In the genomic region with DNA sequence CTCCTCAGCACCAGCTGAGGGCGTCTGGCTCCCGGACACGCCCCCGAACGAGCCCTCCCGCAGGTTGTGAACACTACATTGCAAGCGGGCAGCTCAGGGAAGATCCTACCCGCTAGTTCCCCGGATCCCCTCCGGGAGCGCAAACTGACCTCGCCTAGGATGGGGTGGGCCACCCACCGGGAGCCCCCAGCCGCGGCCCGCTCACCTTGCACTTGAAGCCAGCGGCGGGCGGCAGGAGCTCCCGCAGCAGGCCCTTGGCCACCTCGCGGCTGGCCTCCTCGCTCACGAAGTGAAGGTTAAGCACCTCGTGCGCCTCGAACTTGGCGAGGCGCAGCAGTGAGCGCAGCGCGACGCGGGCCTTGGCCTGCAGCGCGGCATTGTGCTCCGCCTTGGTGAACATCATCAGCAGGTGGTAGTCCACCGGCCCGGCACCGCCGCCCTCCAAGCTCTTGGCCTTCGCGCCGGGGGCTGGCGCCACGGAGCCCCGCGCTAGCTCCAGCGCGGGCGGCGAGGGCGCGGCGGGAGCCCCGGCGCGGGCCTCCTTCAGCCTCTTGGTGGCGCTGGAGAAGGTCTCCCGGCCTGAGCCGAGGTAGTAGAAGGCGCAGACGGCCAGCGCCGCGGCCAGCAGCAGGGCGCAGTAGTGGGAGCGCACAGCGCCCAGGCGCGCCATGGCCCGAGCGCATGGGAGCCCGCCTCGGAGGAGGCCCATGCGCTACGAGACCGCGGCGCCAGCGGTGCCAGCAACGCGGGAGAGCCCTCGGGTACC, we compare ENCODE assay signal across 1 cellular context.
A peak's percentile ranks its signal among the peaks of the same experiment; 100 is the strongest.
TF ChIP-seq lines count a peak whose summit lies in the region.

No MANE protein-coding gene starts in this region.

TF ChIP-seq in K562, 482 proteins besides CTCF, POLR2A, EP300 and RAD21 (continued from another document and continues in another):
- TF ChIP-seq MLX (CRISPR knock-in tag; conservative IDR thresholded peaks at IDR 0.05) = no peak
- no peak for TF ChIP-seq IRF2 (CRISPR knock-in tag; IDR thresholded peaks at IDR 0.05)
- TF ChIP-seq PHF8 (IDR thresholded peaks at IDR 0.05; ENCODE audit: borderline replicate concordance, low read length) = peak; percentile 77; the same call in 1 of the 2 replicates
- TF ChIP-seq, protein P1, sequence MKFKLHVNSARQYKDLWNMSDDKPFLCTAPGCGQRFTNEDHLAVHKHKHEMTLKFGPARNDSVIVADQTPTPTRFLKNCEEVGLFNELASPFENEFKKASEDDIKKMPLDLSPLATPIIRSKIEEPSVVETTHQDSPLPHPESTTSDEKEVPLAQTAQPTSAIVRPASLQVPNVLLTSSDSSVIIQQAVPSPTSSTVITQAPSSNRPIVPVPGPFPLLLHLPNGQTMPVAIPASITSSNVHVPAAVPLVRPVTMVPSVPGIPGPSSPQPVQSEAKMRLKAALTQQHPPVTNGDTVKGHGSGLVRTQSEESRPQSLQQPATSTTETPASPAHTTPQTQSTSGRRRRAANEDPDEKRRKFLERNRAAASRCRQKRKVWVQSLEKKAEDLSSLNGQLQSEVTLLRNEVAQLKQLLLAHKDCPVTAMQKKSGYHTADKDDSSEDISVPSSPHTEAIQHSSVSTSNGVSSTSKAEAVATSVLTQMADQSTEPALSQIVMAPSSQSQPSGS (CRISPR knock-in tag; IDR thresholded peaks at IDR 0.05) = no peak
- peak; percentile 56; the same call in 1 of the 2 replicates for TF ChIP-seq GATAD2B (IDR thresholded peaks at IDR 0.05; ENCODE audit: borderline replicate concordance)
- TF ChIP-seq ZNF175 (CRISPR knock-in tag; IDR thresholded peaks at IDR 0.05; ENCODE audit: low read depth) = no peak
- no peak for TF ChIP-seq ID3 (CRISPR knock-in tag; IDR thresholded peaks at IDR 0.05)
- TF ChIP-seq ID3 (tag; IDR thresholded peaks at IDR 0.05) = peak; percentile 49; the same call in 1 of the 2 replicates
- TF ChIP-seq, protein P2, sequence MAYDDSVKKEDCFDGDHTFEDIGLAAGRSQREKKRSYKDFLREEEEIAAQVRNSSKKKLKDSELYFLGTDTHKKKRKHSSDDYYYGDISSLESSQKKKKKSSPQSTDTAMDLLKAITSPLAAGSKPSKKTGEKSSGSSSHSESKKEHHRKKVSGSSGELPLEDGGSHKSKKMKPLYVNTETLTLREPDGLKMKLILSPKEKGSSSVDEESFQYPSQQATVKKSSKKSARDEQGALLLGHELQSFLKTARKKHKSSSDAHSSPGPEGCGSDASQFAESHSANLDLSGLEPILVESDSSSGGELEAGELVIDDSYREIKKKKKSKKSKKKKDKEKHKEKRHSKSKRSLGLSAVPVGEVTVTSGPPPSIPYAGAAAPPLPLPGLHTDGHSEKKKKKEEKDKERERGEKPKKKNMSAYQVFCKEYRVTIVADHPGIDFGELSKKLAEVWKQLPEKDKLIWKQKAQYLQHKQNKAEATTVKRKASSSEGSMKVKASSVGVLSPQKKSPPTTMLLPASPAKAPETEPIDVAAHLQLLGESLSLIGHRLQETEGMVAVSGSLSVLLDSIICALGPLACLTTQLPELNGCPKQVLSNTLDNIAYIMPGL (CRISPR knock-in tag; IDR thresholded peaks at IDR 0.05) = no peak
- TF ChIP-seq ZNF3 (CRISPR knock-in tag; IDR thresholded peaks at IDR 0.05) = no peak
- TF ChIP-seq, protein P3, sequence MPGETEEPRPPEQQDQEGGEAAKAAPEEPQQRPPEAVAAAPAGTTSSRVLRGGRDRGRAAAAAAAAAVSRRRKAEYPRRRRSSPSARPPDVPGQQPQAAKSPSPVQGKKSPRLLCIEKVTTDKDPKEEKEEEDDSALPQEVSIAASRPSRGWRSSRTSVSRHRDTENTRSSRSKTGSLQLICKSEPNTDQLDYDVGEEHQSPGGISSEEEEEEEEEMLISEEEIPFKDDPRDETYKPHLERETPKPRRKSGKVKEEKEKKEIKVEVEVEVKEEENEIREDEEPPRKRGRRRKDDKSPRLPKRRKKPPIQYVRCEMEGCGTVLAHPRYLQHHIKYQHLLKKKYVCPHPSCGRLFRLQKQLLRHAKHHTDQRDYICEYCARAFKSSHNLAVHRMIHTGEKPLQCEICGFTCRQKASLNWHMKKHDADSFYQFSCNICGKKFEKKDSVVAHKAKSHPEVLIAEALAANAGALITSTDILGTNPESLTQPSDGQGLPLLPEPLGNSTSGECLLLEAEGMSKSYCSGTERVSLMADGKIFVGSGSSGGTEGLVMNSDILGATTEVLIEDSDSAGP (CRISPR knock-in tag; IDR thresholded peaks at IDR 0.05) = no peak
- no peak for TF ChIP-seq XRCC4 (IDR thresholded peaks at IDR 0.05; ENCODE audit: extremely low read depth, insufficient read depth, insufficient read length)
- no peak for TF ChIP-seq JUN (IDR thresholded peaks at IDR 0.05; ENCODE audit: borderline replicate concordance, low read depth, low read length)
- TF ChIP-seq JUN (CRISPR knock-in tag; IDR thresholded peaks at IDR 0.05; ENCODE audit: borderline replicate concordance) = no peak
- no peak for TF ChIP-seq STAT5A (IDR thresholded peaks at IDR 0.05; ENCODE audit: borderline replicate concordance, low read length)
- TF ChIP-seq MAFF (IDR thresholded peaks at IDR 0.05; ENCODE audit: low read length) = no peak
- TF ChIP-seq KDM4B (IDR thresholded peaks at IDR 0.05; ENCODE audit: borderline replicate concordance in 2 of 2, low read depth in 1 of 2) = no peak
- no peak for TF ChIP-seq CBX2 (IDR thresholded peaks at IDR 0.05; ENCODE audit: insufficient read depth, low read length, poor library complexity, severe bottlenecking)
- no peak for TF ChIP-seq RCOR1 (IDR thresholded peaks at IDR 0.05; ENCODE audit: borderline replicate concordance in 1 of 2, low read depth in 2 of 2, low read length in 2 of 2)
- no peak for TF ChIP-seq HDAC8 (tag; IDR thresholded peaks at IDR 0.05)
- TF ChIP-seq RBM39 (optimal IDR thresholded peaks at IDR 0.05; ENCODE audit: low read depth, low read length) = no peak
- TF ChIP-seq, protein P4, sequence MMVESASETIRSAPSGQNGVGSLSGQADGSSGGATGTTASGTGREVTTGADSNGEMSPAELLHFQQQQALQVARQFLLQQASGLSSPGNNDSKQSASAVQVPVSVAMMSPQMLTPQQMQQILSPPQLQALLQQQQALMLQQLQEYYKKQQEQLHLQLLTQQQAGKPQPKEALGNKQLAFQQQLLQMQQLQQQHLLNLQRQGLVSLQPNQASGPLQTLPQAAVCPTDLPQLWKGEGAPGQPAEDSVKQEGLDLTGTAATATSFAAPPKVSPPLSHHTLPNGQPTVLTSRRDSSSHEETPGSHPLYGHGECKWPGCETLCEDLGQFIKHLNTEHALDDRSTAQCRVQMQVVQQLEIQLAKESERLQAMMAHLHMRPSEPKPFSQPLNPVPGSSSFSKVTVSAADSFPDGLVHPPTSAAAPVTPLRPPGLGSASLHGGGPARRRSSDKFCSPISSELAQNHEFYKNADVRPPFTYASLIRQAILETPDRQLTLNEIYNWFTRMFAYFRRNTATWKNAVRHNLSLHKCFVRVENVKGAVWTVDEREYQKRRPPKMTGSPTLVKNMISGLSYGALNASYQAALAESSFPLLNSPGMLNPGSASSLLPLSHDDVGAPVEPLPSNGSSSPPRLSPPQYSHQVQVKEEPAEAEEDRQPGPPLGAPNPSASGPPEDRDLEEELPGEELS (CRISPR knock-in tag; IDR thresholded peaks at IDR 0.05; ENCODE audit: borderline replicate concordance) = no peak
- TF ChIP-seq, protein P5, sequence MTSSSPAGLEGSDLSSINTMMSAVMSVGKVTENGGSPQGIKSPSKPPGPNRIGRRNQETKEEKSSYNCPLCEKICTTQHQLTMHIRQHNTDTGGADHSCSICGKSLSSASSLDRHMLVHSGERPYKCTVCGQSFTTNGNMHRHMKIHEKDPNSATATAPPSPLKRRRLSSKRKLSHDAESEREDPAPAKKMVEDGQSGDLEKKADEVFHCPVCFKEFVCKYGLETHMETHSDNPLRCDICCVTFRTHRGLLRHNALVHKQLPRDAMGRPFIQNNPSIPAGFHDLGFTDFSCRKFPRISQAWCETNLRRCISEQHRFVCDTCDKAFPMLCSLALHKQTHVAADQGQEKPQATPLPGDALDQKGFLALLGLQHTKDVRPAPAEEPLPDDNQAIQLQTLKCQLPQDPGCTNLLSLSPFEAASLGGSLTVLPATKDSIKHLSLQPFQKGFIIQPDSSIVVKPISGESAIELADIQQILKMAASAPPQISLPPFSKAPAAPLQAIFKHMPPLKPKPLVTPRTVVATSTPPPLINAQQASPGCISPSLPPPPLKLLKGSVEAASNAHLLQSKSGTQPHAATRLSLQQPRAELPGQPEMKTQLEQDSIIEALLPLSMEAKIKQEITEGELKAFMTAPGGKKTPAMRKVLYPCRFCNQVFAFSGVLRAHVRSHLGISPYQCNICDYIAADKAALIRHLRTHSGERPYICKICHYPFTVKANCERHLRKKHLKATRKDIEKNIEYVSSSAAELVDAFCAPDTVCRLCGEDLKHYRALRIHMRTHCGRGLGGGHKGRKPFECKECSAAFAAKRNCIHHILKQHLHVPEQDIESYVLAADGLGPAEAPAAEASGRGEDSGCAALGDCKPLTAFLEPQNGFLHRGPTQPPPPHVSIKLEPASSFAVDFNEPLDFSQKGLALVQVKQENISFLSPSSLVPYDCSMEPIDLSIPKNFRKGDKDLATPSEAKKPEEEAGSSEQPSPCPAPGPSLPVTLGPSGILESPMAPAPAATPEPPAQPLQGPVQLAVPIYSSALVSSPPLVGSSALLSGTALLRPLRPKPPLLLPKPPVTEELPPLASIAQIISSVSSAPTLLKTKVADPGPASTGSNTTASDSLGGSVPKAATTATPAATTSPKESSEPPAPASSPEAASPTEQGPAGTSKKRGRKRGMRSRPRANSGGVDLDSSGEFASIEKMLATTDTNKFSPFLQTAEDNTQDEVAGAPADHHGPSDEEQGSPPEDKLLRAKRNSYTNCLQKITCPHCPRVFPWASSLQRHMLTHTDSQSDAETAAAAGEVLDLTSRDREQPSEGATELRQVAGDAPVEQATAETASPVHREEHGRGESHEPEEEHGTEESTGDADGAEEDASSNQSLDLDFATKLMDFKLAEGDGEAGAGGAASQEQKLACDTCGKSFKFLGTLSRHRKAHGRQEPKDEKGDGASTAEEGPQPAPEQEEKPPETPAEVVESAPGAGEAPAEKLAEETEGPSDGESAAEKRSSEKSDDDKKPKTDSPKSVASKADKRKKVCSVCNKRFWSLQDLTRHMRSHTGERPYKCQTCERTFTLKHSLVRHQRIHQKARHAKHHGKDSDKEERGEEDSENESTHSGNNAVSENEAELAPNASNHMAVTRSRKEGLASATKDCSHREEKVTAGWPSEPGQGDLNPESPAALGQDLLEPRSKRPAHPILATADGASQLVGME (CRISPR knock-in tag; IDR thresholded peaks at IDR 0.05) = no peak
- TF ChIP-seq HCFC1 (IDR thresholded peaks at IDR 0.05; ENCODE audit: low read depth, low read length) = no peak
- TF ChIP-seq ZFPM2 (CRISPR knock-in tag; IDR thresholded peaks at IDR 0.05) = no peak
- TF ChIP-seq NR1H2 (CRISPR knock-in tag; IDR thresholded peaks at IDR 0.05) = no peak
- no peak for TF ChIP-seq SIX5 (IDR thresholded peaks at IDR 0.05; ENCODE audit: borderline replicate concordance in 1 of 2, insufficient read depth in 1 of 2, low read depth in 1 of 2, low read length in 2 of 2)
- no peak for TF ChIP-seq NR0B1 (IDR thresholded peaks at IDR 0.05; ENCODE audit: partially characterized antibody)
- peak; percentile 66 for TF ChIP-seq MTA3 (IDR thresholded peaks at IDR 0.05; ENCODE audit: borderline replicate concordance)
- peak; percentile 50 for TF ChIP-seq RNF2 (IDR thresholded peaks at IDR 0.05)
- no peak for TF ChIP-seq XRCC5 (IDR thresholded peaks at IDR 0.05; ENCODE audit: low read depth, low read length)
- TF ChIP-seq, protein P6, sequence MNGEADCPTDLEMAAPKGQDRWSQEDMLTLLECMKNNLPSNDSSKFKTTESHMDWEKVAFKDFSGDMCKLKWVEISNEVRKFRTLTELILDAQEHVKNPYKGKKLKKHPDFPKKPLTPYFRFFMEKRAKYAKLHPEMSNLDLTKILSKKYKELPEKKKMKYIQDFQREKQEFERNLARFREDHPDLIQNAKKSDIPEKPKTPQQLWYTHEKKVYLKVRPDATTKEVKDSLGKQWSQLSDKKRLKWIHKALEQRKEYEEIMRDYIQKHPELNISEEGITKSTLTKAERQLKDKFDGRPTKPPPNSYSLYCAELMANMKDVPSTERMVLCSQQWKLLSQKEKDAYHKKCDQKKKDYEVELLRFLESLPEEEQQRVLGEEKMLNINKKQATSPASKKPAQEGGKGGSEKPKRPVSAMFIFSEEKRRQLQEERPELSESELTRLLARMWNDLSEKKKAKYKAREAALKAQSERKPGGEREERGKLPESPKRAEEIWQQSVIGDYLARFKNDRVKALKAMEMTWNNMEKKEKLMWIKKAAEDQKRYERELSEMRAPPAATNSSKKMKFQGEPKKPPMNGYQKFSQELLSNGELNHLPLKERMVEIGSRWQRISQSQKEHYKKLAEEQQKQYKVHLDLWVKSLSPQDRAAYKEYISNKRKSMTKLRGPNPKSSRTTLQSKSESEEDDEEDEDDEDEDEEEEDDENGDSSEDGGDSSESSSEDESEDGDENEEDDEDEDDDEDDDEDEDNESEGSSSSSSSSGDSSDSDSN (IDR thresholded peaks at IDR 0.05; ENCODE audit: borderline replicate concordance in 1 of 2, low read depth in 2 of 2, low read length in 2 of 2) = peak; percentile 66 to 67; a peak in 2 of 4 replicates
- no peak for TF ChIP-seq HNRNPUL1 (IDR thresholded peaks at IDR 0.05; ENCODE audit: low read length)
- TF ChIP-seq TCF7 (IDR thresholded peaks at IDR 0.05; ENCODE audit: borderline replicate concordance) = no peak
- no peak for TF ChIP-seq CBX8 (IDR thresholded peaks at IDR 0.05; ENCODE audit: borderline replicate concordance, extremely low read depth, low read depth, low read length, poor library complexity, severe bottlenecking)
